16 cellular contexts compared by ENCODE assay signal in genomic region chr20:44204832-44205215, GRCh38. TPM values are rescaled to one million over a fixed set of nuclear protein-coding genes. Genes with fewer than 3 reads are reported as not detected.
A peak's percentile ranks its signal among the peaks of the same experiment; 100 is the strongest.
DNase-seq lines count a peak whose midpoint lies in the region; ATAC-seq, FAIRE-seq and TF ChIP-seq lines count a peak whose summit lies in the region.
"Had no signal": no experiment of that assay in that cellular context is flagged by ENCODE, and none has a peak within 500 bp of the region (broad histone marks: within the 10 kb centered on the region; RNA-seq: fewer than 3 reads in every experiment).

No MANE protein-coding gene starts in this region.

- H3K4me1 Mint-ChIP-seq in HFFc6 (ENCODE audit: low read depth), result peaks cover 94% of the 10 kb centered on the region

- H3K9me3 ChIP-seq in hepatocyte (ENCODE audit: low read depth) (no peaks in the 10 kb centered on the region), stomach (no peaks in the 10 kb centered on the region)

- no peaks in the 10 kb centered on the region; the same call in 1 of the 2 replicates for H3K27me3 Mint-ChIP-seq in HFFc6 (ENCODE audit: insufficient read depth)
- H3K27me3 Mint-ChIP-seq: activated naive CD4-positive, alpha-beta T cell treated with anti-CD3 and anti-CD28 coated beads, Interleukin-2, amount 10 ng/mL, durations not matched to agents 7 days and 5 days; CD4-positive, CD25-positive, alpha-beta regulatory T cell; naive B cell had no signal

- peaks cover 71% of the 10 kb centered on the region for H3K36me3 Mint-ChIP-seq in HFFc6 (ENCODE audit: low read depth)

- intact Hi-C loops in stomach (cut with DNase I; ENCODE audit: low total_unique reads), result no loop called here

- no peaks in the 10 kb centered on the region; the same call in 1 of the 2 replicates for H3K9me3 Mint-ChIP-seq in HFFc6
- H3K9me3 Mint-ChIP-seq: activated naive CD4-positive, alpha-beta T cell treated with anti-CD3 and anti-CD28 coated beads, Interleukin-2, amount 10 ng/mL, durations not matched to agents 7 days and 5 days; CD4-positive, CD25-positive, alpha-beta regulatory T cell; naive B cell had no signal

- no peaks in the 10 kb centered on the region for H3K9me2 ChIP-seq in hepatocyte (replicated peaks; ENCODE audit: insufficient read depth)

- peak overlapping the region; percentile 86 for H3K27ac ChIP-seq in VCaP
- peak overlapping the region; percentile 62 for H3K27ac ChIP-seq in hepatocyte
- H3K27ac ChIP-seq in stomach, result peak overlapping the region in 4 of 5 donors; percentile 66 to 82 (median 73)

- peak overlapping the region; percentile 16 for H3K4me2 ChIP-seq in hepatocyte

- no peak for TF ChIP-seq CTCF in HFFc6 (IDR thresholded peaks at IDR 0.05)
- no peak for TF ChIP-seq CTCF in VCaP (conservative IDR thresholded peaks at IDR 0.05)
- no peak for TF ChIP-seq CTCF in hepatocyte (IDR thresholded peaks at IDR 0.05; ENCODE audit: poor library complexity)
- TF ChIP-seq CTCF in stomach (IDR thresholded peaks at IDR 0.05), result no peak

- TF ChIP-seq EP300 in stomach (IDR thresholded peaks at IDR 0.05), result no peak

- WGBS in hepatocyte (ENCODE audit: low lambda C conversion rate, missing lambda C conversion rate), result 94% methylated on average over 10 of the region's 10 CpGs
- 87 to 91% (median 87%) methylated on average over 10 of the region's 10 CpGs for WGBS in stomach, 5 donors

- no peaks in the 10 kb centered on the region for H3K36me3 ChIP-seq in hepatocyte (replicated peaks; ENCODE audit: insufficient read depth, low read depth)
- peaks cover 25 to 57% (median 53%) of the 10 kb centered on the region in 4 donors for H3K36me3 ChIP-seq in stomach

- H4K20me1 ChIP-seq in hepatocyte (ENCODE audit: insufficient read depth, poor library complexity, severe bottlenecking), result peaks cover 41% of the 10 kb centered on the region

- H3K4me3 ChIP-seq in hepatocyte (no peak overlapping the region), stomach (no peak overlapping the region)

- DNase-seq in HFFc6 (no peak), hepatocyte (ENCODE audit: low spot score) (no peak), stomach (no peak), ecto neural progenitor cell (ENCODE audit: low spot score) (no peak), RCC 7860 (ENCODE audit: low spot score) (no peak)
- DNase-seq: activated CD8-positive, alpha-beta memory T cell treated with anti-CD3 and anti-CD28 coated beads, Interleukin-2, amount 50 U/mL, for 4 hours; activated naive CD4-positive, alpha-beta T cell treated with anti-CD3 and anti-CD28 coated beads, Interleukin-2, amount 10 ng/mL, durations not matched to agents 7 days and 5 days; CD4-positive, CD25-positive, alpha-beta regulatory T cell; DND-41; naive B cell; NCI-H1105 treated with DMSO at 0.1 percent for 48 hours; NCI-H2171 treated with DMSO at 0.1 percent for 48 hours; posterior cingulate gyrus; RPMI8226 had no signal

- FAIRE-seq in RCC 7860 (lab: Jason Lieb, UNC), result no peak

- H3K79me2 ChIP-seq in hepatocyte, result peaks cover 93% of the 10 kb centered on the region

- no peak overlapping the region for H2AFZ ChIP-seq in hepatocyte

- peak overlapping the region; percentile 83 for H3K27ac Mint-ChIP-seq in HFFc6
- H3K27ac Mint-ChIP-seq: activated naive CD4-positive, alpha-beta T cell treated with anti-CD3 and anti-CD28 coated beads, Interleukin-2, amount 10 ng/mL, durations not matched to agents 7 days and 5 days; CD4-positive, CD25-positive, alpha-beta regulatory T cell had no signal

- TF ChIP-seq POLR2A in stomach (IDR thresholded peaks at IDR 0.05), result no peak
- TF ChIP-seq POLR2A in GM18505 (IDR thresholded peaks at IDR 0.05; ENCODE audit: borderline replicate concordance, extremely low read depth, insufficient read depth, insufficient read length), result no peak

- peak overlapping the region; percentile 46; the same call in 1 of the 2 replicates for H3K4me3 Mint-ChIP-seq in HFFc6
- H3K4me3 Mint-ChIP-seq: activated naive CD4-positive, alpha-beta T cell treated with anti-CD3 and anti-CD28 coated beads, Interleukin-2, amount 10 ng/mL, durations not matched to agents 7 days and 5 days; CD4-positive, CD25-positive, alpha-beta regulatory T cell; naive B cell had no signal

- H3K4me1 ChIP-seq in hepatocyte (ENCODE audit: insufficient read depth) (peaks cover 26% of the 10 kb centered on the region), stomach (peaks cover 31 to 96% (median 69%) of the 10 kb centered on the region in 4 donors)

- no peak for ATAC-seq in GM18505 (IDR thresholded peaks at IDR 0.05; ENCODE audit: unreplicated experiment)

- H3K27me3 ChIP-seq in hepatocyte, result no peaks in the 10 kb centered on the region
- no peaks in the 10 kb centered on the region for H3K27me3 ChIP-seq in stomach

RNA-seq across cellular contexts. Expression of gene OSER1, which starts 5.7 kb away (rescaled TPM):
- 10 to 100 TPM; 33.1 to 38.8 (median 36.2) TPM for total RNA-seq in HFFc6 (2021; fragmentation: NEBNext Ultra II Directional; extraction: Animal tissue kit (Norgen Biotek cat#: 25700))
- total RNA-seq in hepatocyte, result 34.7 and 42.7 TPM in 2 replicates
- 33.8 and 49.4 TPM in 2 replicates for polyA plus RNA-seq in hepatocyte
- 10 to 100 TPM in 4 of 5 donors, 1 to 10 TPM in 1; 7.8 to 87.5 (median 31.9) TPM for total RNA-seq in stomach
- polyA plus RNA-seq in stomach, result 10 to 100 TPM; 22.9 to 33.5 (median 30.9) TPM

RNA-seq across cellular contexts. Expression of gene JPH2, which starts 17.8 kb away (rescaled TPM):
- total RNA-seq in HFFc6 (2021; fragmentation: NEBNext Ultra II Directional; extraction: Animal tissue kit (Norgen Biotek cat#: 25700)), result 10 to 100 TPM in 5 of 6 experiments, 1 to 10 TPM in 1; 9.7 to 14.4 (median 13.5) TPM
- total RNA-seq in hepatocyte (5.7 and 6.6 TPM in 2 replicates), stomach (10 to 100 TPM in 4 of 5 donors, 1 to 10 TPM in 1; 7.6 to 51.9 (median 38.9) TPM)
- polyA plus RNA-seq in hepatocyte (8.3 and 13.5 TPM in 2 replicates), stomach (1 to 10 TPM in 2 of 3 donors, under 1 TPM in 1; 0.15 to 9.1 (median 1.1) TPM)
- total RNA-seq: CD4-positive, CD25-positive, alpha-beta regulatory T cell had no signal
- polyA plus RNA-seq: CD4-positive, CD25-positive, alpha-beta regulatory T cell had no signal

RNA-seq across cellular contexts. Expression of gene GDAP1L1, which starts 42.3 kb away (rescaled TPM):
- total RNA-seq in HFFc6 (2021; fragmentation: NEBNext Ultra II Directional; extraction: Animal tissue kit (Norgen Biotek cat#: 25700)), result not detected
- total RNA-seq in hepatocyte (0.48 and 2.2 TPM in 2 replicates), stomach (1 to 10 TPM in 1 of 5 donors, under 1 TPM in 1, not detected in 3; 0.29 to 1.5 TPM)
- polyA plus RNA-seq in hepatocyte (0.57 and 0.77 TPM in 2 replicates), stomach (1 to 10 TPM in 1 of 3 donors, under 1 TPM in 2; 0.25 to 1.1 (median 0.61) TPM)
- total RNA-seq: CD4-positive, CD25-positive, alpha-beta regulatory T cell had no signal
